Comparison of ENCODE assay signal across 1 cellular context in the genomic region with DNA sequence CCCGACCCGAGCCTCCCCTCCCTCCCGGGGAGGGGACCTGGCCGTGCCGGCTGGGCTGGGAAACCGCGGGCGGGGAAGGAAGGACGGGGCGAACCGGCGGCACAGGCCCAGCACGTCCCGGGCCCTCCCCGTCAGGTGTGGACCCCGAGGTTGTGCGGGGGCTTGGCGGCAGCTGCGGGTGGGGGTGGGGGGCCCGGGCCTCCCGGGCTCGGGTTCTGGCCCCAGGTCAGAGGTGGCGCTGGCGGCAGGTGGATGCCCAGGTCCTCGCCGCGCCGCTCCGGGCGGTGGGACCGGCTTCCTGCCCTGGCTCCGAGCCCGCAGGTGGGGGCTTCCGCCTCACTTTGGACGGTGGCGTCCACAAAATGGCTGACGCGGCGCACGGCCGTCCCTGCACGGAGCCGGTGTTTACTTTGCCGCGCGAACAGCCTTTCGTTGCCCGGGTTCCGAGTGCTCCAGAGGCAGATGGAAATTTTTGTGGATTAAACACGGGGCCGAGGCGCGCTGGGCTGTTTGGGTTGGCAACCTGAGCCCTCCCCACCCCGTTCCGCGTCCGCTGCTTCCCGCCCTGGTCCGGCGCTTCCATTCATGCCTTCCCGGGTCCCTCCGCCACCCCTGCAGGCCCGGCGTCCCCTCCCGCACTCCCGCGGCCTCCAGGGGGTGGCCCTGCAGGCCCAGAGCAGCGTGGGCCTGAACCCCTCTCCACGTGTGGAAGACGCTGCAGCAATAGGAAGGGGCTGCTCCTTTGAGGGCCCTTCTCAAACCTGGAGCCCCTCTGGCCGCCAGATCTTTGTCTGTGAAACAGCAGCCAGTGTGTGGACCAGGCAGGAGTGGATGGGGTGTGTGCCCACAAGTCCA.
TF ChIP-seq lines count a peak whose summit lies in the region.

No MANE protein-coding gene starts in this region.

TF ChIP-seq in IMR-90, 13 proteins besides CTCF, POLR2A, EP300 and RAD21 (continued from another document):
- TF ChIP-seq, protein P1, sequence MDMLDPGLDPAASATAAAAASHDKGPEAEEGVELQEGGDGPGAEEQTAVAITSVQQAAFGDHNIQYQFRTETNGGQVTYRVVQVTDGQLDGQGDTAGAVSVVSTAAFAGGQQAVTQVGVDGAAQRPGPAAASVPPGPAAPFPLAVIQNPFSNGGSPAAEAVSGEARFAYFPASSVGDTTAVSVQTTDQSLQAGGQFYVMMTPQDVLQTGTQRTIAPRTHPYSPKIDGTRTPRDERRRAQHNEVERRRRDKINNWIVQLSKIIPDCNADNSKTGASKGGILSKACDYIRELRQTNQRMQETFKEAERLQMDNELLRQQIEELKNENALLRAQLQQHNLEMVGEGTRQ (IDR thresholded peaks at IDR 0.05; ENCODE audit: low read depth, low read length), result no peak
